20 cellular contexts compared by ENCODE assay signal in the genomic region with DNA sequence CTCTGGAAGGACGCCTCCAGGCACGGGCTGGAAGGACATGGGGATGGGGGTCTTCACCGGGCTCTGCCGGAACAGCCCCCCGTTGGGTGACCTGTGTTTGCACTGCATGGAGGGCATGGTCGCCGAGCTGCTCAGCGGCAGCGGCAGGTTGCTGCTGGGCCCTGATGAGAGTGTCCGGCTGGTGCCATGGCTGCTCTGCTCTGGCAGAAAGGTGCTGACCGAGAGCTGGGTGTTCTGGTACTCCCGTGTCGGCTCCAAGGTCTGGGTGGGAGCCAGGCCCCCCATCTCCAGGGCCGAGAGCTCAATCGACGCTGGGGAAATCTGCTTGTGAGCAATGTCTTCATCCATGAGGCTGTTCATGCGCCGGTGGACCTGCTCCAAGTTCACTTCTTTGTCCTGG.
"Had no signal": no experiment of that assay in that cellular context is flagged by ENCODE, and none has a peak within 500 bp of the region (broad histone marks: within the 10 kb centered on the region; RNA-seq: fewer than 3 reads in every experiment).

No MANE protein-coding gene starts in this region.

- H3K27ac ChIP-seq: heart left ventricle, neutrophil, ovary, stomach, thoracic aorta, transverse colon, vagina had no signal

- H3K4me1 ChIP-seq: heart left ventricle, stomach, transverse colon, vagina had no signal

- H3K36me3 ChIP-seq: heart left ventricle, neutrophil, ovary, stomach, thoracic aorta, transverse colon, vagina had no signal

- H3K27ac Mint-ChIP-seq: dendritic cell treated with granulocyte-macrophage colony-stimulating factor and Interleukin-4, amounts not matched to agents 40 ng/mL and 50 ng/mL, for 4 days; naive thymus-derived CD4-positive, alpha-beta T cell; nephron progenitor cell had no signal

- H3K9me3 ChIP-seq: heart left ventricle, neutrophil, ovary, stomach, thoracic aorta, transverse colon, vagina had no signal

- DNase-seq: erythroblast; heart left ventricle; hippocampal formation; mammary epithelial cell; naive thymus-derived CD4-positive, alpha-beta T cell; nephron progenitor cell; ovary; small intestine; stimulated activated CD4-positive, alpha-beta T cell treated with anti-CD3 and anti-CD28 coated beads, Interleukin-12 subunit alpha, Interleukin-12 subunit beta, amount 100 ng/mL, for 4 hours; stimulated activated naive CD4-positive, alpha-beta T cell; stomach; substantia nigra; transverse colon had no signal

- H3K27me3 Mint-ChIP-seq: dendritic cell treated with granulocyte-macrophage colony-stimulating factor and Interleukin-4, amounts not matched to agents 40 ng/mL and 50 ng/mL, for 4 days had no signal

- FAIRE-seq: colon, endothelial cell of umbilical vein, frontal cortex, small intestine had no signal

- H3K36me3 Mint-ChIP-seq: naive thymus-derived CD4-positive, alpha-beta T cell had no signal

- H3K4me3 ChIP-seq: heart left ventricle, ovary, stomach, thoracic aorta, transverse colon, vagina had no signal

- H3K9me3 Mint-ChIP-seq: dendritic cell treated with granulocyte-macrophage colony-stimulating factor and Interleukin-4, amounts not matched to agents 40 ng/mL and 50 ng/mL, for 4 days; nephron progenitor cell had no signal

- H3K4me3 Mint-ChIP-seq: dendritic cell treated with granulocyte-macrophage colony-stimulating factor and Interleukin-4, amounts not matched to agents 40 ng/mL and 50 ng/mL, for 4 days; nephron progenitor cell had no signal

- H3K27me3 ChIP-seq: heart left ventricle, neutrophil, ovary, stomach, transverse colon, vagina had no signal
